Comparison of ENCODE assay signal across 11 cellular contexts in genomic region chr2:1740714-1741584, GRCh38. TPM values are rescaled to one million over a fixed set of nuclear protein-coding genes. Genes with fewer than 3 reads are reported as not detected.
DNase-seq lines count a peak whose midpoint lies in the region; ATAC-seq and TF ChIP-seq lines count a peak whose summit lies in the region.
"Had no signal": no experiment of that assay in that cellular context is flagged by ENCODE, and none has a peak within 500 bp of the region (broad histone marks: within the 10 kb centered on the region; RNA-seq: fewer than 3 reads in every experiment).

No MANE protein-coding gene starts in this region.

- H3K4me2 ChIP-seq in neural progenitor cell, result no peak overlapping the region

- H3K27me3 Mint-ChIP-seq in neural progenitor cell (ENCODE audit: insufficient read depth, low read depth), result peaks cover 13% of the 10 kb centered on the region

- intact Hi-C loops in heart right ventricle (cut with DNase I) (loop anchor here in 6 of 10 donors (5.0 to 10.0 kb wide), 5 partner anchors 34 to 149 kb away; no protein-coding TSS in a partner anchor), left cardiac atrium (cut with DNase I) (loop anchor here (5.0 to 10.0 kb wide), 3 partner anchors 89 to 149 kb away; no protein-coding TSS in a partner anchor)

- H3K27ac Mint-ChIP-seq in neural progenitor cell, result peak overlapping the region; percentile 58

- H3K36me3 ChIP-seq in heart right ventricle (peaks cover 0 to 6% (median 0%) of the 10 kb centered on the region in 9 donors), neural progenitor cell (no peaks in the 10 kb centered on the region)

- H3K27me3 ChIP-seq in heart right ventricle, result peaks cover 0 to 32% (median 11%) of the 10 kb centered on the region in 7 donors
- peaks cover 28% of the 10 kb centered on the region for H3K27me3 ChIP-seq in neural progenitor cell

- peaks cover 67% of the 10 kb centered on the region for H3K79me2 ChIP-seq in neural progenitor cell (ENCODE audit: low read depth)
- H3K79me2 ChIP-seq: parathyroid adenoma had no signal

- ATAC-seq in heart right ventricle (no peak), left cardiac atrium (no peak), GM19463 (IDR thresholded peaks at IDR 0.05; ENCODE audit: unreplicated experiment) (no peak), HG02981 (IDR thresholded peaks at IDR 0.05; ENCODE audit: unreplicated experiment) (no peak), HG03354 (IDR thresholded peaks at IDR 0.05; ENCODE audit: poor library complexity, severe bottlenecking, unreplicated experiment) (no peak)

- peaks cover 21% of the 10 kb centered on the region for H3K4me1 Mint-ChIP-seq in neural progenitor cell

- peaks cover 0 to 83% (median 58%) of the 10 kb centered on the region in 9 donors for H3K4me1 ChIP-seq in heart right ventricle
- peaks cover 12% of the 10 kb centered on the region for H3K4me1 ChIP-seq in neural progenitor cell
- H3K4me1 ChIP-seq: parathyroid adenoma had no signal

- peaks cover 67% of the 10 kb centered on the region for H4K20me1 ChIP-seq in neural progenitor cell (ENCODE audit: low read depth)

- peaks cover 25% of the 10 kb centered on the region for H3K9me3 Mint-ChIP-seq in neural progenitor cell

- peaks cover 0 to 7% (median 0%) of the 10 kb centered on the region in 11 donors for H3K9me3 ChIP-seq in heart right ventricle
- no peaks in the 10 kb centered on the region for H3K9me3 ChIP-seq in neural progenitor cell (ENCODE audit: low read depth)

- H3K4me3 Mint-ChIP-seq in neural progenitor cell, result peak overlapping the region; percentile 96

- H3F3A ChIP-seq in neural progenitor cell (ENCODE audit: low read depth), result peaks cover 22% of the 10 kb centered on the region

- 87 to 88% methylated on average over 24 of the region's 24 CpGs for WGBS in heart right ventricle, 2 donors

- H2AFZ ChIP-seq in neural progenitor cell (replicated peaks), result no peak overlapping the region
- H2AFZ ChIP-seq: parathyroid adenoma had no signal

- H3K9ac ChIP-seq in neural progenitor cell, result no peak overlapping the region
- H3K9ac ChIP-seq: parathyroid adenoma had no signal

- DNase-seq in heart right ventricle, result no peak
- DNase-seq in left cardiac atrium, result no peak
- peak; percentile 41 for DNase-seq in ecto neural progenitor cell (ENCODE audit: low spot score)
- DNase-seq in neural progenitor cell (ENCODE audit: low spot score), result no peak
- no peak for DNase-seq in SKM-1 treated with dmso at 0.1 percent for 144 hours (lab: John Stamatoyannopoulos, UW; ENCODE audit: unreplicated experiment)
- DNase-seq: activated gamma-delta T cell treated with Interleukin-2 at 50 U/mL for 16 hours, NCI-H510A had no signal

- no peak overlapping the region for H3K4me3 ChIP-seq in heart right ventricle
- no peak overlapping the region for H3K4me3 ChIP-seq in neural progenitor cell

- peaks cover 24% of the 10 kb centered on the region for H3K36me3 Mint-ChIP-seq in neural progenitor cell

- no peak for TF ChIP-seq CTCF in heart right ventricle (IDR thresholded peaks at IDR 0.05)
- TF ChIP-seq CTCF in neural progenitor cell (IDR thresholded peaks at IDR 0.05), result no peak

- H3K27ac ChIP-seq in heart right ventricle (peak overlapping the region in 8 of 10 donors; percentile 30 to 95 (median 60)), neural progenitor cell (no peak overlapping the region)
- H3K27ac ChIP-seq: parathyroid adenoma had no signal

RNA-seq across cellular contexts. Expression of gene PXDN, which starts 3.4 kb away (rescaled TPM):
- total RNA-seq in heart right ventricle (10 to 100 TPM; 12.3 to 65.0 (median 20.3) TPM), left cardiac atrium (10 to 100 TPM; 34.8 to 46.0 TPM), neural progenitor cell (ENCODE audit: low replicate concordance) (118 and 128 TPM in 2 replicates)
- polyA plus RNA-seq in heart right ventricle, result 10 to 100 TPM in 1 of 2 donors, 1 to 10 TPM in 1; 7.8 to 19.1 TPM
